Comparison of ENCODE assay signal across 15 cellular contexts in the genomic region with DNA sequence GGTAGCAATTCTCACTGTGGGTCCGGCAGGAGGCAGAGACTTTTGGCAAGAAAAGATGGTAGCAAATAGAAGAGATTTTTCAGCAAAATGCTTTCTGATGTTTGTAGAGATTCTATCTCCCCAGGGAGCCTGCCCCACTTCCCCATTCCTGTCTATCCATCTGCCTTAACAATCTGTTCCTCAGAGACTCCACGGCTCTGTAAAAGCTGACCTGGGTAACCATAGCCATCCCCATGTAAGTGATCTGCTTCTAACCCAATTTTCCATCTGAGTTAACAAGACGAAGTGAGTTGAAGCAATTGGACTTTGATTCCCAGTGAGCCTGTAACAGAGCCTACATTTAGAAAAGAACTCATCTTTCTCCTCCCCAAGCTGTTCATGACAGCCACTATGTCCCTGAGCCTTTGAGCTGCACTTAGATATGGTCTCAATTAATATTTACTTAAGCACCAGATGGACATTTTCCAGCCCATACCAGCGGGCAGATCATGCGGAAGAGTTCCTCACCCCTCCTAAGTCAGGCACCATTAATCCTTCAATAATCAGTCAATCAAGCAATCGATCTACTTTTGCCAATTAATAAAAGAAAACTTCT.
"Had no signal": no experiment of that assay in that cellular context is flagged by ENCODE, and none has a peak within 500 bp of the region (broad histone marks: within the 10 kb centered on the region; RNA-seq: fewer than 3 reads in every experiment).

No MANE protein-coding gene starts in this region.

- DNase-seq: activated CD4-positive, alpha-beta T cell treated with anti-CD3 and anti-CD28 coated beads, Interleukin-2, amount 10 ng/mL, durations not matched to agents 7 days and 5 days; activated CD8-positive, alpha-beta memory T cell treated with anti-CD3 and anti-CD28 coated beads, Interleukin-2, amount 50 U/mL, for 4 hours; activated effector memory CD4-positive, alpha-beta T cell treated with Interleukin-2 at 50 U/mL for 16 hours; activated T-cell treated with anti-CD3 and anti-CD28 coated beads, Interleukin-2, amount 50 U/mL, for 48 hours; adrenal gland; foreskin keratinocyte; hippocampal formation; islet precursor cell; left colon; stimulated activated naive B cell treated with anti-CD40 and anti-IgM and Interleukin-4, amounts not matched to agents 10 μg/mL and 1 μg/mL and 100 μg/mL, for 72 hours had no signal

- H3K27me3 Mint-ChIP-seq: activated CD4-positive, alpha-beta T cell treated with anti-CD3 and anti-CD28 coated beads, Interleukin-2, amount 10 ng/mL, durations not matched to agents 7 days and 5 days; activated naive CD4-positive, alpha-beta T cell treated with anti-CD3 and anti-CD28 coated beads, Interleukin-2, amount 50 U/mL, for 24 hours; natural killer cell treated with Interleukin-12 subunit alpha and Interleukin-12 subunit beta and Interleukin-15 and Interleukin-18, amount 100 ng/mL, for 72 hours; stimulated activated naive B cell treated with anti-CD40 and anti-IgM and Interleukin-4, amounts not matched to agents 10 μg/mL and 1 μg/mL and 100 μg/mL, for 72 hours had no signal

- H3K27ac Mint-ChIP-seq: activated CD4-positive, alpha-beta T cell treated with anti-CD3 and anti-CD28 coated beads, Interleukin-2, amount 10 ng/mL, durations not matched to agents 7 days and 5 days; activated naive CD4-positive, alpha-beta T cell treated with anti-CD3 and anti-CD28 coated beads, Interleukin-2, amount 50 U/mL, for 24 hours; mesothelial cell of epicardium; natural killer cell treated with Interleukin-12 subunit alpha and Interleukin-12 subunit beta and Interleukin-15 and Interleukin-18, amount 100 ng/mL, for 72 hours; stimulated activated naive B cell treated with anti-CD40 and anti-IgM and Interleukin-4, amounts not matched to agents 10 μg/mL and 1 μg/mL and 100 μg/mL, for 72 hours had no signal

- H3K9me3 ChIP-seq: adrenal gland had no signal

- H3K36me3 ChIP-seq: adrenal gland had no signal

- H3K36me3 Mint-ChIP-seq: activated naive CD4-positive, alpha-beta T cell treated with anti-CD3 and anti-CD28 coated beads, Interleukin-2, amount 50 U/mL, for 24 hours; mesothelial cell of epicardium; natural killer cell treated with Interleukin-12 subunit alpha and Interleukin-12 subunit beta and Interleukin-15 and Interleukin-18, amount 100 ng/mL, for 72 hours; stimulated activated naive B cell treated with anti-CD40 and anti-IgM and Interleukin-4, amounts not matched to agents 10 μg/mL and 1 μg/mL and 100 μg/mL, for 72 hours had no signal

- H3K4me1 Mint-ChIP-seq: activated CD4-positive, alpha-beta T cell treated with anti-CD3 and anti-CD28 coated beads, Interleukin-2, amount 10 ng/mL, durations not matched to agents 7 days and 5 days; activated naive CD4-positive, alpha-beta T cell treated with anti-CD3 and anti-CD28 coated beads, Interleukin-2, amount 50 U/mL, for 24 hours; mesothelial cell of epicardium had no signal

- H3K9me3 Mint-ChIP-seq: activated CD4-positive, alpha-beta T cell treated with anti-CD3 and anti-CD28 coated beads, Interleukin-2, amount 10 ng/mL, durations not matched to agents 7 days and 5 days had no signal

- H3K4me1 ChIP-seq: adrenal gland, foreskin keratinocyte had no signal

- H3K27me3 ChIP-seq: adrenal gland, foreskin keratinocyte had no signal

- H3K27ac ChIP-seq: adrenal gland, foreskin keratinocyte had no signal

- H3K4me3 ChIP-seq: adrenal gland, lung had no signal

- H3K4me3 Mint-ChIP-seq: activated CD4-positive, alpha-beta T cell treated with anti-CD3 and anti-CD28 coated beads, Interleukin-2, amount 10 ng/mL, durations not matched to agents 7 days and 5 days; activated naive CD4-positive, alpha-beta T cell treated with anti-CD3 and anti-CD28 coated beads, Interleukin-2, amount 50 U/mL, for 24 hours; mesothelial cell of epicardium; natural killer cell treated with Interleukin-12 subunit alpha and Interleukin-12 subunit beta and Interleukin-15 and Interleukin-18, amount 100 ng/mL, for 72 hours; stimulated activated naive B cell treated with anti-CD40 and anti-IgM and Interleukin-4, amounts not matched to agents 10 μg/mL and 1 μg/mL and 100 μg/mL, for 72 hours had no signal

- ATAC-seq: activated CD4-positive, CD25-positive, alpha-beta regulatory T cell treated with anti-CD3 and anti-CD28 coated beads, Interleukin-2, amount 50 U/mL, for 24 hours; foreskin keratinocyte; left colon; natural killer cell treated with Interleukin-12 subunit alpha and Interleukin-12 subunit beta and Interleukin-15 and Interleukin-18, amount 100 ng/mL, for 72 hours; stimulated activated naive B cell treated with anti-CD40 and anti-IgM and Interleukin-4, amounts not matched to agents 10 μg/mL and 1 μg/mL and 100 μg/mL, for 72 hours had no signal
